ENCODE assay signal across 8 cellular contexts in genomic region chr22:39242809-39243442, GRCh38. TPM values are rescaled to one million over a fixed set of nuclear protein-coding genes. Genes with fewer than 3 reads are reported as not detected.
DNase-seq lines count a peak whose midpoint lies in the region; ATAC-seq and TF ChIP-seq lines count a peak whose summit lies in the region.

No MANE protein-coding gene starts in this region.

- H3K36me3 ChIP-seq in right atrium auricular region (no peaks in the 10 kb centered on the region), hepatocyte (replicated peaks; ENCODE audit: insufficient read depth, low read depth) (no peaks in the 10 kb centered on the region)

- H4K20me1 ChIP-seq in hepatocyte (ENCODE audit: insufficient read depth, poor library complexity, severe bottlenecking), result no peaks in the 10 kb centered on the region

- peak overlapping the region; percentile 56 to 61 for H3K4me3 ChIP-seq in right atrium auricular region
- peak overlapping the region; percentile 34 for H3K4me3 ChIP-seq in hepatocyte
- H3K4me3 ChIP-seq in skin epidermis, result peak overlapping the region; percentile 38 to 64 (median 56)

- no peaks in the 10 kb centered on the region for H3K9me3 ChIP-seq in right atrium auricular region
- no peaks in the 10 kb centered on the region for H3K9me3 ChIP-seq in hepatocyte (ENCODE audit: low read depth)

- no peaks in the 10 kb centered on the region for H3K9me2 ChIP-seq in hepatocyte (replicated peaks; ENCODE audit: insufficient read depth)

- no peaks in the 10 kb centered on the region for H3K27me3 ChIP-seq in right atrium auricular region
- peaks cover 14% of the 10 kb centered on the region for H3K27me3 ChIP-seq in hepatocyte

- under 1% methylated on average over 32 of the region's 52 CpGs for WGBS in hepatocyte (ENCODE audit: low lambda C conversion rate, missing lambda C conversion rate)

- H3K4me1 ChIP-seq in right atrium auricular region, result peaks cover 0 to 85% of the 10 kb centered on the region in 2 donors
- H3K4me1 ChIP-seq in hepatocyte (ENCODE audit: insufficient read depth), result peaks cover 30% of the 10 kb centered on the region

- DNase-seq in right atrium auricular region (ENCODE audit: low spot score) (no peak), left ventricle myocardium superior (no peak), hepatocyte (ENCODE audit: low spot score) (peak; percentile 79), GM03348 (ENCODE audit: low spot score) (no peak), NCI-H1092 (lab: John Stamatoyannopoulos, UW) (no peak), middle frontal gyrus (ENCODE audit: extremely low spot score, low spot score) (no peak)
- peak; percentile 42 for DNase-seq in activated effector memory CD4-positive, alpha-beta T cell treated with Interleukin-2 at 50 U/mL for 16 hours

- peak overlapping the region; percentile 49 for H2AFZ ChIP-seq in hepatocyte

- intact Hi-C loops in left ventricle myocardium superior (cut with micrococcal nuclease), result no loop called here

- peak overlapping the region; percentile 98 for H3K4me2 ChIP-seq in hepatocyte

- TF ChIP-seq CTCF in right atrium auricular region (IDR thresholded peaks at IDR 0.05) (no peak), hepatocyte (IDR thresholded peaks at IDR 0.05; ENCODE audit: poor library complexity) (no peak)

- no peak for ATAC-seq in left ventricle myocardium superior

- peak overlapping the region; percentile 77 to 87 for H3K27ac ChIP-seq in right atrium auricular region
- H3K27ac ChIP-seq in hepatocyte, result peak overlapping the region; percentile 88
- H3K27ac ChIP-seq in skin epidermis, result peak overlapping the region; percentile 39 to 92 (median 79)

- H3K79me2 ChIP-seq in hepatocyte, result no peaks in the 10 kb centered on the region

RNA-seq across cellular contexts. Expression of gene PDGFB, which starts 1.9 kb away (rescaled TPM):
- total RNA-seq in right atrium auricular region, result 10 to 100 TPM; 21.9 to 22.0 TPM
- 19.9 TPM for total RNA-seq in left ventricle myocardium superior
- 3.9 and 4.3 TPM in 2 replicates for total RNA-seq in hepatocyte
- polyA plus RNA-seq in hepatocyte, result 2.5 and 4.1 TPM in 2 replicates

Comparison
In these comparisons a context has a peak if more than half of its experiments do, and no peak if none do; other contexts are left out.
1. DNase-seq: peak in activated effector memory CD4-positive, alpha-beta T cell treated with Interleukin-2 at 50 U/mL for 16 hours (single experiment) and hepatocyte (single experiment); none in right atrium auricular region (single experiment), left ventricle myocardium superior (single experiment), GM03348 (single experiment), NCI-H1092 (single experiment) and middle frontal gyrus (single experiment).
2. Peak in every context shown above with its lines, with median percentiles within 50 percentile points of each other: H3K27ac ChIP-seq and H3K4me3 ChIP-seq.